In genomic region chr7:137342340-137342739, GRCh38 we compare ENCODE assay signal across 15 cellular contexts. TPM values are rescaled to one million over a fixed set of nuclear protein-coding genes. Genes with fewer than 3 reads are reported as not detected.
DNase-seq lines count a peak whose midpoint lies in the region; ATAC-seq and TF ChIP-seq lines count a peak whose summit lies in the region.
"Had no signal": no experiment of that assay in that cellular context is flagged by ENCODE, and none has a peak within 500 bp of the region (broad histone marks: within the 10 kb centered on the region; RNA-seq: fewer than 3 reads in every experiment).

No MANE protein-coding gene starts in this region.

- H3K27me3 Mint-ChIP-seq in neural crest cell (ENCODE audit: low read depth): no peaks in the 10 kb centered on the region
- peaks cover 6% of the 10 kb centered on the region for H3K27me3 Mint-ChIP-seq in endothelial cell (ENCODE audit: unreplicated experiment)

- H3K4me3 Mint-ChIP-seq in neural crest cell (peak overlapping the region; percentile 94), endothelial cell (ENCODE audit: unreplicated experiment) (no peak overlapping the region)
- H3K4me3 Mint-ChIP-seq: CD4-positive, CD25-positive, alpha-beta regulatory T cell had no signal

- no peak overlapping the region for H3K27ac ChIP-seq in testis
- H3K27ac ChIP-seq: ascending aorta, left lung, psoas muscle, suprapubic skin had no signal

- H3K27ac Mint-ChIP-seq in neural crest cell (ENCODE audit: unreplicated experiment): peak overlapping the region; percentile 71
- H3K27ac Mint-ChIP-seq in endothelial cell (ENCODE audit: unreplicated experiment): no peak overlapping the region
- H3K27ac Mint-ChIP-seq: CD4-positive, CD25-positive, alpha-beta regulatory T cell had no signal

- intact Hi-C loops in testis (cut with DNase I; ENCODE audit: low total_unique reads): no loop called here

- H3K9me3 ChIP-seq in testis: no peaks in the 10 kb centered on the region
- H3K9me3 ChIP-seq: ascending aorta, left lung, psoas muscle, suprapubic skin had no signal

- no peak for TF ChIP-seq CTCF in AG10803 (conservative IDR thresholded peaks at IDR 0.05; ENCODE audit: low read length)
- TF ChIP-seq CTCF in neural crest cell (conservative IDR thresholded peaks at IDR 0.05): no peak
- TF ChIP-seq CTCF in testis (IDR thresholded peaks at IDR 0.05): no peak
- TF ChIP-seq CTCF in endothelial cell (IDR thresholded peaks at IDR 0.05; ENCODE audit: unreplicated experiment): no peak

- H3K4me3 ChIP-seq in AG10803 (ENCODE audit: low read length): peak overlapping the region; percentile 11; the same call in 1 of the 2 replicates
- H3K4me3 ChIP-seq in testis: no peak overlapping the region

- H3K4me1 ChIP-seq in testis: no peaks in the 10 kb centered on the region
- H3K4me1 ChIP-seq: ascending aorta, left lung, psoas muscle had no signal

- H3K4me1 Mint-ChIP-seq in neural crest cell (peaks cover 63% of the 10 kb centered on the region), endothelial cell (ENCODE audit: unreplicated experiment) (peaks cover 12% of the 10 kb centered on the region)
- H3K4me1 Mint-ChIP-seq: CD4-positive, CD25-positive, alpha-beta regulatory T cell had no signal

- WGBS in testis, 2 donors: 62 to 66% methylated on average over 1 of the region's 1 CpG

- peaks cover 8% of the 10 kb centered on the region for H3K9me3 Mint-ChIP-seq in neural crest cell
- H3K9me3 Mint-ChIP-seq in endothelial cell (ENCODE audit: unreplicated experiment): no peaks in the 10 kb centered on the region

- H3K36me3 Mint-ChIP-seq in neural crest cell (ENCODE audit: low read depth): peaks cover 34% of the 10 kb centered on the region
- no peaks in the 10 kb centered on the region for H3K36me3 Mint-ChIP-seq in endothelial cell (ENCODE audit: low read depth, unreplicated experiment)
- H3K36me3 Mint-ChIP-seq: CD4-positive, CD25-positive, alpha-beta regulatory T cell had no signal

- DNase-seq in AG10803 (ENCODE audit: low read depth) (no peak), RPMI7951 (ENCODE audit: low read depth) (peak; percentile 10), fibroblast of peridontal ligament (ENCODE audit: extremely low read depth) (peak; percentile 52), neural crest cell (ENCODE audit: low read depth, low spot score) (no peak), testis (no peak), endothelial cell (ENCODE audit: low spot score) (no peak), dermis blood vessel endothelial cell (no peak)
- DNase-seq: CD4-positive, CD25-positive, alpha-beta regulatory T cell; left lung; NCI-H226; psoas muscle; RPMI8226 had no signal

- ATAC-seq in HG03432 (IDR thresholded peaks at IDR 0.05; ENCODE audit: unreplicated experiment): no peak
- ATAC-seq: psoas muscle had no signal

- no peaks in the 10 kb centered on the region for H3K27me3 ChIP-seq in testis
- H3K27me3 ChIP-seq: ascending aorta, suprapubic skin had no signal

- no peaks in the 10 kb centered on the region for H3K36me3 ChIP-seq in testis (ENCODE audit: low read depth, missing control alignments)
- H3K36me3 ChIP-seq: ascending aorta, left lung, suprapubic skin had no signal

- TF ChIP-seq POLR2A in testis (IDR thresholded peaks at IDR 0.05): no peak

RNA-seq across cellular contexts. Expression of gene PTN, which starts 1.2 kb away (rescaled TPM):
- total RNA-seq in RPMI7951 (2014; rRNA removed; shearing (Covaris generic)): 26.4 and 40.4 TPM in 2 replicates
- total RNA-seq in neural crest cell (228 and 240 TPM in 2 replicates), testis (100 to 1,000 TPM in 1 of 2 donors, 10 to 100 TPM in 1; 80.7 to 131 TPM), endothelial cell (ENCODE audit: unreplicated experiment) (1.7 TPM), dermis blood vessel endothelial cell (under 0.01 TPM in 1 of 2 replicates, not detected in the other)
- polyA plus RNA-seq in testis (ENCODE audit: insufficient read depth, low read depth, low replicate concordance): 55.8 TPM
- total RNA-seq: CD4-positive, CD25-positive, alpha-beta regulatory T cell had no signal

Comparison
In these comparisons a context has a peak if more than half of its experiments do, and no peak if none do; other contexts are left out.
1. DNase-seq: peak in RPMI7951 (single experiment) and fibroblast of peridontal ligament (single experiment); none in AG10803 (single experiment), neural crest cell (single experiment), testis (single experiment), endothelial cell (single experiment) and dermis blood vessel endothelial cell (single experiment).